Comparison of ENCODE assay signal across 1 cellular context in the genomic region with DNA sequence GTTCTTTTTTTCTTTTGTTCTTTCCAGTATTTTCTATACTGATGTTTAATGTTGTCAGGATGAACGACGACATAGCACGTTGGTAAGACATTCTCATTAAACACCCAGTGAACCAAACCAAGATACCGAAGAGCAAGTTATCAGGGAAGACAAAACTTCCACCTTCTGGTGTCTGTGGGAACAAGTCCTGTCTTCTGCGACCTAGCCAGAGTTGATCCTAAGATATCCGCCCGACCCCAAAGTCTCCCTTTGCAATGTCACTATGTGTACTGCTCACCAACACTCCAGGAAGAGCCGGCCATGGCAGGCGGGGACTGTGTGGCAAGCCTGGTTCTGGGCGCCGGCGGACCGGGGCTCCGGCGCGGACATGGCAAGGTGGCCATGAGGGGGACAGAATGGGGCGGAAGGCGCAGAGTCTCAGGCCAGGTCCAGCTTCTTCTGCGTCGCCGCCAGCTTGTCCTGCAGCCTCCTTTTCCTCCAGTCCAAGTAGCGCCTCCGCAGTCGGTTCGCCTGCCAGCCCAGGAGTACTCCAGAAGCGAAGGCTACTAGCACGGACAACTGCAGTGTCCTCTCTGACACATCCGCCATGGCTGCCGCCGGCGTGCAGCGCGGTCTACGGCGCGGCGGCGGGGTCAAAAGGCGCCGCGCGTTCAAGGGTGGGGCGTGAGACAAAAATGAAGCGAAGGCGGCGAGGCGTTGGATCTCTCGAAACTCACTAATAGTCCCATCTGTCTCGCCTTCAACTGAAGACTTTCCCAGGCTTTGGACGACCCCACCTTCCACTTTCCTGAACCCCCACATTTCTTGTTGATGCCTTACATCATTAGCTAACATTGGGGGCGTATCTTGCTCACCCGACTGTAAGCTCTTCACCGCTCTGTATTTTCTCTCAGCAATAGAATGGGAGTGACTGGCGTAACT.
A peak's percentile ranks its signal among the peaks of the same experiment; 100 is the strongest.
TF ChIP-seq lines count a peak whose summit lies in the region.

MTLN (minus strand) TSS at position 610 of the 921 bp plus-strand sequence; CDS start at position 588, 22 bp downstream.

TF ChIP-seq in HepG2, 621 proteins besides CTCF, POLR2A, EP300 and RAD21 (continued from another document and continues in another):
- TF ChIP-seq MEIS1 (CRISPR knock-in tag; IDR thresholded peaks at IDR 0.05; ENCODE audit: borderline replicate concordance) (peak; percentile 49; the same call in 1 of the 2 replicates), TBX3 (IDR thresholded peaks at IDR 0.05; ENCODE audit: borderline replicate concordance) (0 out of 2 replicates have a peak, but pooled peaks have one; percentile 23), GATAD2A (CRISPR knock-in tag; IDR thresholded peaks at IDR 0.05) (no peak; the same call in 1 of the 2 replicates), AGO1 (IDR thresholded peaks at IDR 0.05; ENCODE audit: low read depth, low read length, poor library complexity, severe bottlenecking) (peak; percentile 64), FOXP1 (IDR thresholded peaks at IDR 0.05) (no peak), FOXP1 (CRISPR knock-in tag; IDR thresholded peaks at IDR 0.05) (no peak), ZNF543 (CRISPR knock-in tag; IDR thresholded peaks at IDR 0.05) (no peak), HES4 (CRISPR knock-in tag; IDR thresholded peaks at IDR 0.05; ENCODE audit: borderline replicate concordance) (no peak), ZNF883 (CRISPR knock-in tag; IDR thresholded peaks at IDR 0.05; ENCODE audit: not compliant biosample characterization) (peak; percentile 88), SNRNP70 (IDR thresholded peaks at IDR 0.05; ENCODE audit: low read depth, low read length) (no peak), ATAD3A (CRISPR knock-in tag; IDR thresholded peaks at IDR 0.05) (no peak), GPN1 (CRISPR knock-in tag; IDR thresholded peaks at IDR 0.05; ENCODE audit: borderline replicate concordance) (no peak), MEIS2 (CRISPR knock-in tag; IDR thresholded peaks at IDR 0.05) (no peak), REXO4 (CRISPR knock-in tag; IDR thresholded peaks at IDR 0.05; ENCODE audit: borderline replicate concordance) (peak; percentile 58; the same call in 1 of the 2 replicates), AKAP8 (CRISPR knock-in tag; IDR thresholded peaks at IDR 0.05) (no peak), FOXK2 (IDR thresholded peaks at IDR 0.05) (no peak), ZBTB42 (CRISPR knock-in tag; IDR thresholded peaks at IDR 0.05) (peak; percentile 70), AFF4 (CRISPR knock-in tag; IDR thresholded peaks at IDR 0.05) (no peak), ZNF83 (CRISPR knock-in tag; IDR thresholded peaks at IDR 0.05; ENCODE audit: borderline replicate concordance) (no peak), U2AF1 (optimal IDR thresholded peaks at IDR 0.05; ENCODE audit: low read depth, low read length) (no peak), POLR2G (IDR thresholded peaks at IDR 0.05; ENCODE audit: low read depth, low read length) (peak; percentile 93), ZNF430 (CRISPR knock-in tag; IDR thresholded peaks at IDR 0.05) (peak; percentile 94), ZNF280B (CRISPR knock-in tag; IDR thresholded peaks at IDR 0.05; ENCODE audit: borderline replicate concordance) (peak; percentile 88), KDM3A (CRISPR knock-in tag; IDR thresholded peaks at IDR 0.05; ENCODE audit: low read depth) (peak; percentile 91; the same call in 1 of the 2 replicates), RARG (CRISPR knock-in tag; IDR thresholded peaks at IDR 0.05; ENCODE audit: low read depth) (no peak), MXD4 (CRISPR knock-in tag; IDR thresholded peaks at IDR 0.05) (peak; percentile 74; the same call in 1 of the 2 replicates), SIN3B (IDR thresholded peaks at IDR 0.05; ENCODE audit: low read length) (no peak; the same call in 1 of the 2 replicates), HMG20B (CRISPR knock-in tag; conservative IDR thresholded peaks at IDR 0.05) (no peak), XBP1 (CRISPR knock-in tag; IDR thresholded peaks at IDR 0.05) (no peak), SMAD9 (CRISPR knock-in tag; IDR thresholded peaks at IDR 0.05) (0 out of 2 replicates have a peak, but pooled peaks have one; percentile 48), HNF4A (CRISPR knock-in tag; IDR thresholded peaks at IDR 0.05) (peak; percentile 18; the same call in 1 of the 2 replicates)
- TF ChIP-seq, protein P1, sequence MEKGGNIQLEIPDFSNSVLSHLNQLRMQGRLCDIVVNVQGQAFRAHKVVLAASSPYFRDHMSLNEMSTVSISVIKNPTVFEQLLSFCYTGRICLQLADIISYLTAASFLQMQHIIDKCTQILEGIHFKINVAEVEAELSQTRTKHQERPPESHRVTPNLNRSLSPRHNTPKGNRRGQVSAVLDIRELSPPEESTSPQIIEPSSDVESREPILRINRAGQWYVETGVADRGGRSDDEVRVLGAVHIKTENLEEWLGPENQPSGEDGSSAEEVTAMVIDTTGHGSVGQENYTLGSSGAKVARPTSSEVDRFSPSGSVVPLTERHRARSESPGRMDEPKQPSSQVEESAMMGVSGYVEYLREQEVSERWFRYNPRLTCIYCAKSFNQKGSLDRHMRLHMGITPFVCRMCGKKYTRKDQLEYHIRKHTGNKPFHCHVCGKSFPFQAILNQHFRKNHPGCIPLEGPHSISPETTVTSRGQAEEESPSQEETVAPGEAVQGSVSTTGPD (CRISPR knock-in tag; IDR thresholded peaks at IDR 0.05): no peak; the same call in 1 of the 2 replicates
- TF ChIP-seq, protein P2, sequence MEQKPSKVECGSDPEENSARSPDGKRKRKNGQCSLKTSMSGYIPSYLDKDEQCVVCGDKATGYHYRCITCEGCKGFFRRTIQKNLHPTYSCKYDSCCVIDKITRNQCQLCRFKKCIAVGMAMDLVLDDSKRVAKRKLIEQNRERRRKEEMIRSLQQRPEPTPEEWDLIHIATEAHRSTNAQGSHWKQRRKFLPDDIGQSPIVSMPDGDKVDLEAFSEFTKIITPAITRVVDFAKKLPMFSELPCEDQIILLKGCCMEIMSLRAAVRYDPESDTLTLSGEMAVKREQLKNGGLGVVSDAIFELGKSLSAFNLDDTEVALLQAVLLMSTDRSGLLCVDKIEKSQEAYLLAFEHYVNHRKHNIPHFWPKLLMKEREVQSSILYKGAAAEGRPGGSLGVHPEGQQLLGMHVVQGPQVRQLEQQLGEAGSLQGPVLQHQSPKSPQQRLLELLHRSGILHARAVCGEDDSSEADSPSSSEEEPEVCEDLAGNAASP (CRISPR knock-in tag; IDR thresholded peaks at IDR 0.05; ENCODE audit: borderline replicate concordance): peak; percentile 66; the same call in 1 of the 2 replicates
- TF ChIP-seq, protein P3, sequence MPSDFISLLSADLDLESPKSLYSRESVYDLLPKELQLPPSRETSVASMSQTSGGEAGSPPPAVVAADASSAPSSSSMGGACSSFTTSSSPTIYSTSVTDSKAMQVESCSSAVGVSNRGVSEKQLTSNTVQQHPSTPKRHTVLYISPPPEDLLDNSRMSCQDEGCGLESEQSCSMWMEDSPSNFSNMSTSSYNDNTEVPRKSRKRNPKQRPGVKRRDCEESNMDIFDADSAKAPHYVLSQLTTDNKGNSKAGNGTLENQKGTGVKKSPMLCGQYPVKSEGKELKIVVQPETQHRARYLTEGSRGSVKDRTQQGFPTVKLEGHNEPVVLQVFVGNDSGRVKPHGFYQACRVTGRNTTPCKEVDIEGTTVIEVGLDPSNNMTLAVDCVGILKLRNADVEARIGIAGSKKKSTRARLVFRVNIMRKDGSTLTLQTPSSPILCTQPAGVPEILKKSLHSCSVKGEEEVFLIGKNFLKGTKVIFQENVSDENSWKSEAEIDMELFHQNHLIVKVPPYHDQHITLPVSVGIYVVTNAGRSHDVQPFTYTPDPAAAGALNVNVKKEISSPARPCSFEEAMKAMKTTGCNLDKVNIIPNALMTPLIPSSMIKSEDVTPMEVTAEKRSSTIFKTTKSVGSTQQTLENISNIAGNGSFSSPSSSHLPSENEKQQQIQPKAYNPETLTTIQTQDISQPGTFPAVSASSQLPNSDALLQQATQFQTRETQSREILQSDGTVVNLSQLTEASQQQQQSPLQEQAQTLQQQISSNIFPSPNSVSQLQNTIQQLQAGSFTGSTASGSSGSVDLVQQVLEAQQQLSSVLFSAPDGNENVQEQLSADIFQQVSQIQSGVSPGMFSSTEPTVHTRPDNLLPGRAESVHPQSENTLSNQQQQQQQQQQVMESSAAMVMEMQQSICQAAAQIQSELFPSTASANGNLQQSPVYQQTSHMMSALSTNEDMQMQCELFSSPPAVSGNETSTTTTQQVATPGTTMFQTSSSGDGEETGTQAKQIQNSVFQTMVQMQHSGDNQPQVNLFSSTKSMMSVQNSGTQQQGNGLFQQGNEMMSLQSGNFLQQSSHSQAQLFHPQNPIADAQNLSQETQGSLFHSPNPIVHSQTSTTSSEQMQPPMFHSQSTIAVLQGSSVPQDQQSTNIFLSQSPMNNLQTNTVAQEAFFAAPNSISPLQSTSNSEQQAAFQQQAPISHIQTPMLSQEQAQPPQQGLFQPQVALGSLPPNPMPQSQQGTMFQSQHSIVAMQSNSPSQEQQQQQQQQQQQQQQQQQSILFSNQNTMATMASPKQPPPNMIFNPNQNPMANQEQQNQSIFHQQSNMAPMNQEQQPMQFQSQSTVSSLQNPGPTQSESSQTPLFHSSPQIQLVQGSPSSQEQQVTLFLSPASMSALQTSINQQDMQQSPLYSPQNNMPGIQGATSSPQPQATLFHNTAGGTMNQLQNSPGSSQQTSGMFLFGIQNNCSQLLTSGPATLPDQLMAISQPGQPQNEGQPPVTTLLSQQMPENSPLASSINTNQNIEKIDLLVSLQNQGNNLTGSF (CRISPR knock-in tag; IDR thresholded peaks at IDR 0.05): 0 out of 2 replicates have a peak, but pooled peaks have one; percentile 57
- TF ChIP-seq, protein P4, sequence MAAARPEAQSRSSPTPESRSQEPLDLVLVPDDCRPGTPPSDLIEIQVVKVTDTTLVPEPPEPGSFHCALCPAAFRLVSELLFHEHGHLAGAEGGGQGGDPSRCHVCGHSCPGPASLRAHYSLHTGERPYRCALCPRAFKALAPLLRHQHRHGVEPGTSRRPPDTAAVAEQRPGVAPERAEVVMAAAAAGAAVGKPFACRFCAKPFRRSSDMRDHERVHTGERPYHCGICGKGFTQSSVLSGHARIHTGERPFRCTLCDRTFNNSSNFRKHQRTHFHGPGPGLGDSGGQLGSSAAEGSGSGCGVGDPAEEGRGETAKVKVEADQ (CRISPR knock-in tag; IDR thresholded peaks at IDR 0.05; ENCODE audit: borderline replicate concordance): 0 out of 2 replicates have a peak, but pooled peaks have one; percentile 64
- TF ChIP-seq, protein P5, sequence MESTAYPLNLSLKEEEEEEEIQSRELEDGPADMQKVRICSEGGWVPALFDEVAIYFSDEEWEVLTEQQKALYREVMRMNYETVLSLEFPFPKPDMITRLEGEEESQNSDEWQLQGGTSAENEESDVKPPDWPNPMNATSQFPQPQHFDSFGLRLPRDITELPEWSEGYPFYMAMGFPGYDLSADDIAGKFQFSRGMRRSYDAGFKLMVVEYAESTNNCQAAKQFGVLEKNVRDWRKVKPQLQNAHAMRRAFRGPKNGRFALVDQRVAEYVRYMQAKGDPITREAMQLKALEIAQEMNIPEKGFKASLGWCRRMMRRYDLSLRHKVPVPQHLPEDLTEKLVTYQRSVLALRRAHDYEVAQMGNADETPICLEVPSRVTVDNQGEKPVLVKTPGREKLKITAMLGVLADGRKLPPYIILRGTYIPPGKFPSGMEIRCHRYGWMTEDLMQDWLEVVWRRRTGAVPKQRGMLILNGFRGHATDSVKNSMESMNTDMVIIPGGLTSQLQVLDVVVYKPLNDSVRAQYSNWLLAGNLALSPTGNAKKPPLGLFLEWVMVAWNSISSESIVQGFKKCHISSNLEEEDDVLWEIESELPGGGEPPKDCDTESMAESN (CRISPR knock-in tag; conservative IDR thresholded peaks at IDR 0.05): peak; percentile 90
- TF ChIP-seq, protein P6, sequence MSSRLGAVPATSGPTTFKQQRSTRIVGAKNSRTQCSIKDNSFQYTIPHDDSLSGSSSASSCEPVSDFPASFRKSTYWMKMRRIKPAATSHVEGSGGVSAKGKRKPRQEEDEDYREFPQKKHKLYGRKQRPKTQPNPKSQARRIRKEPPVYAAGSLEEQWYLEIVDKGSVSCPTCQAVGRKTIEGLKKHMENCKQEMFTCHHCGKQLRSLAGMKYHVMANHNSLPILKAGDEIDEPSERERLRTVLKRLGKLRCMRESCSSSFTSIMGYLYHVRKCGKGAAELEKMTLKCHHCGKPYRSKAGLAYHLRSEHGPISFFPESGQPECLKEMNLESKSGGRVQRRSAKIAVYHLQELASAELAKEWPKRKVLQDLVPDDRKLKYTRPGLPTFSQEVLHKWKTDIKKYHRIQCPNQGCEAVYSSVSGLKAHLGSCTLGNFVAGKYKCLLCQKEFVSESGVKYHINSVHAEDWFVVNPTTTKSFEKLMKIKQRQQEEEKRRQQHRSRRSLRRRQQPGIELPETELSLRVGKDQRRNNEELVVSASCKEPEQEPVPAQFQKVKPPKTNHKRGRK (CRISPR knock-in tag; IDR thresholded peaks at IDR 0.05): no peak
